In genomic region chr12:108112815-108113556, GRCh38 we compare ENCODE assay signal across 17 cellular contexts. TPM values are rescaled to one million over a fixed set of nuclear protein-coding genes. Genes with fewer than 3 reads are reported as not detected.
A peak's percentile ranks its signal among the peaks of the same experiment; 100 is the strongest.
DNase-seq lines count a peak whose midpoint lies in the region; ATAC-seq and TF ChIP-seq lines count a peak whose summit lies in the region.
"Had no signal": no experiment of that assay in that cellular context is flagged by ENCODE, and none has a peak within 500 bp of the region (broad histone marks: within the 10 kb centered on the region; RNA-seq: fewer than 3 reads in every experiment).

No MANE protein-coding gene starts in this region.

- no peak overlapping the region for H3K23ac ChIP-seq in H9 (ENCODE audit: insufficient read length, low read depth, low read length)

- no peak overlapping the region for H3K4ac ChIP-seq in H9 (ENCODE audit: low read depth, low read length)

- H3T11ph ChIP-seq in H9 (ENCODE audit: low read length), result no peak overlapping the region

- 0 out of 2 replicates have a peak overlapping the region, but pooled peaks have one; percentile 4 for H3K14ac ChIP-seq in H9 (ENCODE audit: insufficient read depth, low read length)

- peak overlapping the region; percentile 66 to 90 (median 87); a peak in 6 of 7 replicates for H3K27ac Mint-ChIP-seq in H9
- H3K27ac Mint-ChIP-seq: activated CD4-positive, alpha-beta memory T cell treated with anti-CD3 and anti-CD28 coated beads for 36 hours had no signal

- no peaks in the 10 kb centered on the region for H3K27me3 ChIP-seq in H9 (ENCODE audit: insufficient read depth, low read length)
- peaks cover 0 to 10% (median 5%) of the 10 kb centered on the region in 3 donors for H3K27me3 ChIP-seq in skeletal muscle tissue (ENCODE audit: control insufficient read depth in 3 of 3, insufficient read depth in 3 of 3, low read length in 3 of 3)

- no peak overlapping the region for H2BK15ac ChIP-seq in H9 (ENCODE audit: low read depth, low read length)

- H4K8ac ChIP-seq in H9 (replicated peaks; ENCODE audit: insufficient read length, low read depth, low read length), result no peak overlapping the region

- H3K79me1 ChIP-seq in H9 (ENCODE audit: insufficient read depth, low read depth, low read length, poor library complexity, severe bottlenecking), result no peaks in the 10 kb centered on the region

- peaks cover 18% of the 10 kb centered on the region; the same call in 1 of the 2 replicates for H3K4me1 ChIP-seq in H9 (ENCODE audit: insufficient read depth, low read length)
- peaks cover 2 to 12% (median 5%) of the 10 kb centered on the region in 3 donors for H3K4me1 ChIP-seq in skeletal muscle tissue (ENCODE audit: control insufficient read depth in 3 of 3, insufficient read depth in 3 of 3, low read length in 3 of 3)

- no peak overlapping the region for H2BK12ac ChIP-seq in H9 (ENCODE audit: insufficient read length, low read depth, low read length)

- DNase-seq in H9 (peak; percentile 84), cerebellar cortex (ENCODE audit: low spot score) (peak; percentile 23), iPS-NIHi11 (ENCODE audit: low spot score) (peak; percentile 82), mucosa of gallbladder (ENCODE audit: low spot score) (no peak)
- DNase-seq: activated CD4-positive, alpha-beta memory T cell treated with anti-CD3 and anti-CD28 coated beads for 36 hours; effector CD4-positive, alpha-beta T cell; foreskin fibroblast; Kasumi-1; kidney glomerular epithelial cell; NCI-H1436 treated with DMSO at 0.1 percent for 48 hours; spleen; T1000 had no signal

- H2AFZ ChIP-seq in H9 (ENCODE audit: low read length), result no peak overlapping the region

- H3K23me2 ChIP-seq in H9 (ENCODE audit: insufficient read length, low read depth, low read length, poor library complexity, severe bottlenecking), result no peaks in the 10 kb centered on the region

- H3K9ac ChIP-seq in H9 (ENCODE audit: extremely low read depth, insufficient read length, low read length) (no peak overlapping the region), skeletal muscle tissue (ENCODE audit: low read depth in 1 of 3, low read length in 3 of 3) (no peak overlapping the region)

- H3K27me3 Mint-ChIP-seq in H9 (ENCODE audit: low read depth), result no peaks in the 10 kb centered on the region; the same call in 1 of the 2 replicates

- no CpG with 5 or more reads among the region's 11 CpGs for WGBS in H9 (ENCODE audit: extremely low coverage, insufficient read length, low lambda C conversion rate)

- no peaks in the 10 kb centered on the region for H3K79me2 ChIP-seq in H9 (ENCODE audit: insufficient read depth, low read length)

- no peak overlapping the region for H3K4me3 ChIP-seq in skeletal muscle tissue (ENCODE audit: low read length in 3 of 3)
- H3K4me3 ChIP-seq: spleen had no signal

- H3K18ac ChIP-seq in H9 (ENCODE audit: insufficient read length, low read depth, low read length), result peak overlapping the region; percentile 63

- no peaks in the 10 kb centered on the region for H4K20me1 ChIP-seq in H9 (ENCODE audit: control insufficient read depth, insufficient read depth, insufficient read length)

- no peak overlapping the region for H3K4me2 ChIP-seq in H9 (ENCODE audit: insufficient read depth, insufficient read length, low read length)

- no peak overlapping the region for H2BK5ac ChIP-seq in H9 (ENCODE audit: insufficient read length, low read length)

- H4K5ac ChIP-seq in H9 (ENCODE audit: insufficient read length, low read depth, low read length), result no peak overlapping the region

- ATAC-seq in HG03521 (IDR thresholded peaks at IDR 0.05; ENCODE audit: unreplicated experiment) (no peak), GM18909 (IDR thresholded peaks at IDR 0.05; ENCODE audit: poor library complexity, unreplicated experiment) (no peak)
- no peak for ATAC-seq in activated CD4-positive, CD25-positive, alpha-beta regulatory T cell treated with anti-CD3 and anti-CD28 coated beads, Interleukin-2, amount 50 U/mL, for 24 hours
- ATAC-seq: HCT116 had no signal

- H3K36me3 ChIP-seq in skeletal muscle tissue (ENCODE audit: control insufficient read depth in 3 of 3, insufficient read depth in 3 of 3, low read length in 3 of 3), result no peaks in the 10 kb centered on the region
- H3K36me3 ChIP-seq: spleen had no signal

- H2AK5ac ChIP-seq in H9 (ENCODE audit: insufficient read length, low read length), result no peak overlapping the region

- TF ChIP-seq CTCF in H9 (conservative IDR thresholded peaks at IDR 0.05), result peak; percentile 42; the same call in 2 of the 3 replicates

- no peaks in the 10 kb centered on the region; a peak in 2 of 7 replicates for H3K36me3 Mint-ChIP-seq in H9 (ENCODE audit: insufficient read depth in 1 of 3, low read depth in 3 of 3)
- H3K36me3 Mint-ChIP-seq: activated CD4-positive, alpha-beta memory T cell treated with anti-CD3 and anti-CD28 coated beads for 36 hours had no signal

- no peak overlapping the region for H2BK120ac ChIP-seq in H9 (ENCODE audit: low read depth, low read length, poor library complexity, severe bottlenecking)

- peaks cover 35 to 52% of the 10 kb centered on the region in 2 experiments for H3K4me1 Mint-ChIP-seq in H9

- H3K56ac ChIP-seq in H9 (ENCODE audit: insufficient read length, low read depth, low read length), result no peak overlapping the region

- H3K27ac ChIP-seq in H9 (ENCODE audit: insufficient read length, low read depth, low read length) (no peak overlapping the region), skeletal muscle tissue (ENCODE audit: low read depth, low read length) (peak overlapping the region; percentile 9)
- H3K27ac ChIP-seq: spleen had no signal

- no peak overlapping the region for H3K4me3 Mint-ChIP-seq in H9
- H3K4me3 Mint-ChIP-seq: activated CD4-positive, alpha-beta memory T cell treated with anti-CD3 and anti-CD28 coated beads for 36 hours had no signal

- H4K91ac ChIP-seq in H9 (ENCODE audit: insufficient read length, low read depth, low read length), result no peak overlapping the region

- H3K9me3 Mint-ChIP-seq in H9, result no peaks in the 10 kb centered on the region; a peak in 2 of 5 replicates
- H3K9me3 Mint-ChIP-seq: activated CD4-positive, alpha-beta memory T cell treated with anti-CD3 and anti-CD28 coated beads for 36 hours had no signal

- no peaks in the 10 kb centered on the region for H3K9me3 ChIP-seq in H9 (ENCODE audit: control insufficient read depth, low read depth, low read length)
- no peaks in the 10 kb centered on the region for H3K9me3 ChIP-seq in skeletal muscle tissue (ENCODE audit: control insufficient read depth in 3 of 3, low read length in 3 of 3)
- H3K9me3 ChIP-seq: spleen had no signal

- H2BK20ac ChIP-seq in H9 (ENCODE audit: low read depth, low read length, poor library complexity, severe bottlenecking), result no peak overlapping the region

RNA-seq across cellular contexts. Expression of gene WSCD2, which starts 16.1 kb away (rescaled TPM):
- 0.92 and 1.2 TPM in 2 replicates for total RNA-seq in H9 (2021)
- total RNA-seq in skeletal muscle tissue, result 5.7 TPM
- total RNA-seq in mucosa of gallbladder, result 0.26 TPM
- total RNA-seq: activated CD4-positive, alpha-beta memory T cell treated with anti-CD3 and anti-CD28 coated beads for 36 hours had no signal
